ENCODE assay signal across 9 cellular contexts in genomic region chr4:153950100-153950979, GRCh38.
DNase-seq lines count a peak whose midpoint lies in the region; ATAC-seq and TF ChIP-seq lines count a peak whose summit lies in the region.
"Had no signal": no experiment of that assay in that cellular context is flagged by ENCODE, and none has a peak within 500 bp of the region (broad histone marks: within the 10 kb centered on the region; RNA-seq: fewer than 3 reads in every experiment).

No MANE protein-coding gene starts in this region.

- H3K4me3 ChIP-seq in right atrium auricular region, result no peak overlapping the region

- peaks cover 8% of the 10 kb centered on the region for H3K27me3 Mint-ChIP-seq in activated T-helper 17 cell treated with anti-CD3 and anti-CD28 coated beads, Interleukin-2, amount 50 U/mL, for 72 hours

- peak; percentile 93 for ATAC-seq in activated T-helper 17 cell treated with anti-CD3 and anti-CD28 coated beads, Interleukin-2, amount 50 U/mL, for 72 hours (replicated peaks)

- H3K27ac Mint-ChIP-seq in activated T-helper 17 cell treated with anti-CD3 and anti-CD28 coated beads, Interleukin-2, amount 50 U/mL, for 72 hours, result no peak overlapping the region

- peaks cover 8% of the 10 kb centered on the region for H3K9me3 Mint-ChIP-seq in activated T-helper 17 cell treated with anti-CD3 and anti-CD28 coated beads, Interleukin-2, amount 50 U/mL, for 72 hours

- no peak for TF ChIP-seq CTCF in right atrium auricular region (IDR thresholded peaks at IDR 0.05)

- DNase-seq in activated T-cell treated with anti-CD3 and anti-CD28 coated beads for 48 hours (ENCODE audit: low read depth) (peak; percentile 9), activated T-cell treated with anti-CD3 and anti-CD28 coated beads for 4 hours (no peak), KBM-7 (peak; percentile 3), NCI-H2171 treated with DMSO at 0.1 percent for 48 hours (lab: John Stamatoyannopoulos, UW) (no peak), right atrium auricular region (ENCODE audit: low spot score) (no peak), NCI-H1417 treated with DMSO at 0.1 percent for 48 hours (lab: John Stamatoyannopoulos, UW) (no peak)
- DNase-seq in stimulated activated CD4-positive, alpha-beta T cell treated with anti-CD3 and anti-CD28 coated beads, TNF-alpha, amount 100 ng/mL, for 24 hours (ENCODE audit: low read depth in 3 of 3), result peak in 2 of 3 experiments; percentile 2 to 9
- DNase-seq: NCI-H82 had no signal

- no peaks in the 10 kb centered on the region for H3K36me3 ChIP-seq in right atrium auricular region

- H3K36me3 Mint-ChIP-seq in activated T-helper 17 cell treated with anti-CD3 and anti-CD28 coated beads, Interleukin-2, amount 50 U/mL, for 72 hours (ENCODE audit: low read depth), result no peaks in the 10 kb centered on the region

- no peaks in the 10 kb centered on the region for H3K27me3 ChIP-seq in right atrium auricular region

- H3K9me3 ChIP-seq in right atrium auricular region, result peaks cover 0 to 8% of the 10 kb centered on the region in 2 donors

- no peak overlapping the region for H3K27ac ChIP-seq in right atrium auricular region

- H3K4me1 Mint-ChIP-seq in activated T-helper 17 cell treated with anti-CD3 and anti-CD28 coated beads, Interleukin-2, amount 50 U/mL, for 72 hours, result peaks cover 11% of the 10 kb centered on the region

- in situ Hi-C loops in KBM-7 (cut with MboI; ENCODE audit: low pct_unique_long_range_greater_than_20kb, low sequenced_read_pairs), result no loop called here

- no peaks in the 10 kb centered on the region for H3K4me1 ChIP-seq in right atrium auricular region

- no peak overlapping the region for H3K4me3 Mint-ChIP-seq in activated T-helper 17 cell treated with anti-CD3 and anti-CD28 coated beads, Interleukin-2, amount 50 U/mL, for 72 hours

Comparison
In these comparisons a context has a peak if more than half of its experiments do, and no peak if none do; other contexts are left out.
1. DNase-seq: peak in activated T-cell treated with anti-CD3 and anti-CD28 coated beads for 48 hours (single experiment), KBM-7 (single experiment) and stimulated activated CD4-positive, alpha-beta T cell treated with anti-CD3 and anti-CD28 coated beads, TNF-alpha, amount 100 ng/mL, for 24 hours (2 of 3); none in activated T-cell treated with anti-CD3 and anti-CD28 coated beads for 4 hours (single experiment), NCI-H2171 treated with DMSO at 0.1 percent for 48 hours (single experiment), right atrium auricular region (single experiment) and NCI-H1417 treated with DMSO at 0.1 percent for 48 hours (single experiment).